Comparison of ENCODE assay signal across 9 cellular contexts in genomic region chrX:18931972-18932371, GRCh38. TPM values are rescaled to one million over a fixed set of nuclear protein-coding genes. Genes with fewer than 3 reads are reported as not detected.
DNase-seq lines count a peak whose midpoint lies in the region; ATAC-seq and TF ChIP-seq lines count a peak whose summit lies in the region.
"Had no signal": no experiment of that assay in that cellular context is flagged by ENCODE, and none has a peak within 500 bp of the region (broad histone marks: within the 10 kb centered on the region; RNA-seq: fewer than 3 reads in every experiment).

No MANE protein-coding gene starts in this region.

- H3K27me3 ChIP-seq in GM23338 (ENCODE audit: insufficient read depth) = no peaks in the 10 kb centered on the region

- H4K20me1 ChIP-seq in GM23338 (replicated peaks; ENCODE audit: insufficient read depth) = no peaks in the 10 kb centered on the region

- peaks cover 5% of the 10 kb centered on the region for H3K27me3 Mint-ChIP-seq in GM23338 (ENCODE audit: insufficient read depth, low read depth, poor library complexity)
- H3K27me3 Mint-ChIP-seq: activated naive CD8-positive, alpha-beta T cell treated with anti-CD3 and anti-CD28 coated beads, Interleukin-2, amount 10 ng/mL, durations not matched to agents 7 days and 5 days had no signal

- H3K4me1 ChIP-seq in GM23338 (ENCODE audit: insufficient read depth) = no peaks in the 10 kb centered on the region

- H3K36me3 ChIP-seq in GM23338 (ENCODE audit: insufficient read depth) = no peaks in the 10 kb centered on the region

- H3K36me3 Mint-ChIP-seq in GM23338 (ENCODE audit: low read depth) = peaks cover 10% of the 10 kb centered on the region; the same call in 2 of the 3 replicates
- H3K36me3 Mint-ChIP-seq: activated naive CD8-positive, alpha-beta T cell treated with anti-CD3 and anti-CD28 coated beads, Interleukin-2, amount 10 ng/mL, durations not matched to agents 7 days and 5 days had no signal

- H3F3A ChIP-seq in GM23338 (replicated peaks; ENCODE audit: low read depth) = no peaks in the 10 kb centered on the region

- H3K9me2 ChIP-seq in GM23338 (ENCODE audit: insufficient read depth) = no peaks in the 10 kb centered on the region

- peaks cover 2% of the 10 kb centered on the region; the same call in 2 of the 3 replicates for H3K4me1 Mint-ChIP-seq in GM23338
- H3K4me1 Mint-ChIP-seq: activated naive CD8-positive, alpha-beta T cell treated with anti-CD3 and anti-CD28 coated beads, Interleukin-2, amount 10 ng/mL, durations not matched to agents 7 days and 5 days had no signal

- peak; percentile 70 for ATAC-seq in GM23338
- no peak for ATAC-seq in HG02870 (IDR thresholded peaks at IDR 0.05; ENCODE audit: unreplicated experiment)
- ATAC-seq in GM21786 (IDR thresholded peaks at IDR 0.05; ENCODE audit: unreplicated experiment) = no peak

- H3K4me3 Mint-ChIP-seq in GM23338 = no peak overlapping the region
- H3K4me3 Mint-ChIP-seq: activated naive CD8-positive, alpha-beta T cell treated with anti-CD3 and anti-CD28 coated beads, Interleukin-2, amount 10 ng/mL, durations not matched to agents 7 days and 5 days had no signal

- H2AFZ ChIP-seq in GM23338 = no peak overlapping the region

- peak; percentile 53 for TF ChIP-seq CTCF in AG09309 (IDR thresholded peaks at IDR 0.05; ENCODE audit: control insufficient read depth, insufficient read depth, low read depth, low read length, missing control alignments)
- peak; percentile 59 to 63 for TF ChIP-seq CTCF in GM23338 (conservative IDR thresholded peaks at IDR 0.05; ENCODE audit: low read depth in 2 of 2)

- H3K9me3 Mint-ChIP-seq in GM23338 = no peaks in the 10 kb centered on the region
- H3K9me3 Mint-ChIP-seq: activated naive CD8-positive, alpha-beta T cell treated with anti-CD3 and anti-CD28 coated beads, Interleukin-2, amount 10 ng/mL, durations not matched to agents 7 days and 5 days had no signal

- H3K4me3 ChIP-seq in AG09309 (ENCODE audit: control insufficient read depth, low read depth, low read length) (no peak overlapping the region), GM23338 (no peak overlapping the region)

- no peak overlapping the region for H3K27ac Mint-ChIP-seq in GM23338
- H3K27ac Mint-ChIP-seq: activated naive CD8-positive, alpha-beta T cell treated with anti-CD3 and anti-CD28 coated beads, Interleukin-2, amount 10 ng/mL, durations not matched to agents 7 days and 5 days had no signal

- DNase-seq in AG09309 (ENCODE audit: low read depth) (no peak), GM23338 (ENCODE audit: low spot score) (peak; percentile 45), SK-N-DZ (ENCODE audit: low spot score) (peak; percentile 7), hepatic stellate cell (ENCODE audit: low spot score) (peak; percentile 26), ecto neural progenitor cell (ENCODE audit: low spot score) (no peak), NK-92 (lab: John Stamatoyannopoulos, UW; ENCODE audit: unreplicated experiment) (no peak)
- DNase-seq: activated naive CD8-positive, alpha-beta T cell treated with anti-CD3 and anti-CD28 coated beads, Interleukin-2, amount 10 ng/mL, durations not matched to agents 7 days and 5 days had no signal

- H3K27ac ChIP-seq in GM23338 (ENCODE audit: low read depth) = no peak overlapping the region

- H3K4me2 ChIP-seq in GM23338 = no peak overlapping the region

- H3K79me2 ChIP-seq in GM23338 (replicated peaks; ENCODE audit: insufficient read depth) = no peaks in the 10 kb centered on the region

TF ChIP-seq in GM23338, 12 proteins besides CTCF, POLR2A, EP300 and RAD21 (continues in another document):
- TF ChIP-seq EZH2 (IDR thresholded peaks at IDR 0.05; ENCODE audit: low read depth, unreplicated experiment) (no peak), ETS1 (IDR thresholded peaks at IDR 0.05) (no peak), POLR2AphosphoS5 (IDR thresholded peaks at IDR 0.05; ENCODE audit: low read depth) (no peak), ZNF114 (CRISPR knock-in tag; IDR thresholded peaks at IDR 0.05) (no peak), EZH2phosphoT487 (IDR thresholded peaks at IDR 0.05; ENCODE audit: unreplicated experiment) (no peak), REST (IDR thresholded peaks at IDR 0.05; ENCODE audit: unreplicated experiment) (no peak), STAT1 (IDR thresholded peaks at IDR 0.05; ENCODE audit: unreplicated experiment) (no peak), ZNF331 (CRISPR knock-in tag; IDR thresholded peaks at IDR 0.05; ENCODE audit: low read depth) (no peak)

RNA-seq across cellular contexts. Expression of gene PHKA2, which starts 51.9 kb away (rescaled TPM):
- 23.7 and 23.9 TPM in 2 replicates for total RNA-seq in GM23338 (2014; rRNA removed; shearing (Covaris generic))
- polyA plus RNA-seq in GM23338 (2016; fragmentation: Nextera tagmentation; extraction: Ambion mirVana) = 8.0 and 9.2 TPM in 2 replicates
- 7.5 and 8.5 TPM in 2 replicates for polyA plus RNA-seq in SK-N-DZ (2014; cell fraction: cytosol; rRNA removed)
- 46.0 and 108 TPM in 2 replicates for polyA plus RNA-seq in SK-N-DZ (2014; cell fraction: nucleus; rRNA removed)

Comparison
In these comparisons a context has a peak if more than half of its experiments do, and no peak if none do; other contexts are left out.
1. DNase-seq: peak in GM23338 (single experiment), SK-N-DZ (single experiment) and hepatic stellate cell (single experiment); none in AG09309 (single experiment), ecto neural progenitor cell (single experiment) and NK-92 (single experiment).